ENCODE assay signal across 27 cellular contexts in the genomic region with DNA sequence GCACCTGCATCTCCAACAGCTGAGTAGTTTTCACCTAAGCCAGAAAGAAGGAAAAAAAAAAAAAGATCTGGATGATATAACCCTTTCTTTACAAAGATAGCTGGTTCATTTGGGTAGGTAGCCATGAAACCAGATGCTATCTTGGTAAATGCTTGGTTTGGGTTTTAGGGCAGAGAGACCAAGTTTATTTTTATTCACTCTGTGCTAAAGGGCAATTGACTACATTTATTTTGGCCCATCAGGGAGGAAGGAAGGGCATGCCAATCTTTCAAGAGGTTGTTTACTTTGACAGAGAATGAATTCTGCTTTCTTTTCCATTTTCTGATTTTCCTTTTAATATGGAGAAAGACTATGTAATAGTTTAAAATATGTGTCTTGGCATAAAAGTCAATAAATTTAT.
A peak's percentile ranks its signal among the peaks of the same experiment; 100 is the strongest.
DNase-seq lines count a peak whose midpoint lies in the region; ATAC-seq and TF ChIP-seq lines count a peak whose summit lies in the region.
"Had no signal": no experiment of that assay in that cellular context is flagged by ENCODE, and none has a peak within 500 bp of the region (broad histone marks: within the 10 kb centered on the region; RNA-seq: fewer than 3 reads in every experiment).

No MANE protein-coding gene starts in this region.

- TF ChIP-seq CTCF in chondrocyte (IDR thresholded peaks at IDR 0.05), result no peak
- TF ChIP-seq CTCF in osteoblast (IDR thresholded peaks at IDR 0.05; ENCODE audit: extremely low read depth, low read depth, low read length), result no peak

- no peak overlapping the region for H3K4me3 ChIP-seq in GM23248
- no peak overlapping the region for H3K4me3 ChIP-seq in osteoblast (ENCODE audit: insufficient read depth, low read length)
- H3K4me3 ChIP-seq in SJCRH30, result no peak overlapping the region
- H3K4me3 ChIP-seq: dorsolateral prefrontal cortex, skin epidermis, suprapubic skin had no signal

- H3K36me3 Mint-ChIP-seq in chondrocyte (ENCODE audit: low read depth), result peaks cover 24% of the 10 kb centered on the region
- H3K36me3 Mint-ChIP-seq: CD8-positive, alpha-beta T cell; natural killer cell treated with Interleukin-12 subunit alpha and Interleukin-12 subunit beta and Interleukin-15 and Interleukin-18, amount 100 ng/mL, for 72 hours had no signal

- H3F3A ChIP-seq in GM23248 (ENCODE audit: insufficient read depth), result peaks cover 24% of the 10 kb centered on the region

- H3K9me3 ChIP-seq in GM23248 (ENCODE audit: low read depth) (no peaks in the 10 kb centered on the region), osteoblast (ENCODE audit: low read depth, low read length) (no peaks in the 10 kb centered on the region), SJCRH30 (replicated peaks) (no peaks in the 10 kb centered on the region)
- H3K9me3 ChIP-seq: BE2C, suprapubic skin had no signal

- H3K9me2 ChIP-seq in GM23248 (ENCODE audit: insufficient read depth), result no peaks in the 10 kb centered on the region

- H3K79me2 ChIP-seq in GM23248 (ENCODE audit: insufficient read depth), result no peaks in the 10 kb centered on the region
- H3K79me2 ChIP-seq in osteoblast (ENCODE audit: insufficient read depth, low read length), result no peaks in the 10 kb centered on the region

- H3K4me3 Mint-ChIP-seq in chondrocyte (ENCODE audit: unreplicated experiment), result no peak overlapping the region
- H3K4me3 Mint-ChIP-seq: activated CD4-positive, alpha-beta memory T cell treated with anti-CD3 and anti-CD28 coated beads, Interleukin-2, amount 10 ng/mL, durations not matched to agents 7 days and 5 days; activated naive CD4-positive, alpha-beta T cell treated with anti-CD3 and anti-CD28 coated beads for 36 hours; activated T-helper 1 cell treated with anti-CD3 and anti-CD28 coated beads, Interleukin-12 subunit alpha, Interleukin-12 subunit beta, Interleukin-2, Interleukin-4 antibody, amounts not matched to agents 30 ng/mL and 10 ng/mL and 1 ng/mL, durations not matched to agents 14 hours and 24 hours and 36 hours; CD8-positive, alpha-beta T cell; natural killer cell treated with Interleukin-12 subunit alpha and Interleukin-12 subunit beta and Interleukin-15 and Interleukin-18, amount 100 ng/mL, for 72 hours; T-helper 17 cell had no signal

- no peak overlapping the region for H3K9ac ChIP-seq in GM23248

- H3K4me1 ChIP-seq in GM23248 (ENCODE audit: insufficient read depth) (peaks cover 22% of the 10 kb centered on the region), osteoblast (ENCODE audit: insufficient read depth, low read length) (peaks cover 20% of the 10 kb centered on the region), SJCRH30 (no peaks in the 10 kb centered on the region)
- H3K4me1 ChIP-seq: BE2C had no signal

- H4K20me1 ChIP-seq in GM23248 (ENCODE audit: insufficient read depth) (no peaks in the 10 kb centered on the region), osteoblast (ENCODE audit: insufficient read depth, low read length) (no peaks in the 10 kb centered on the region)

- peak overlapping the region; percentile 71 for H3K27ac Mint-ChIP-seq in chondrocyte (ENCODE audit: unreplicated experiment)
- H3K27ac Mint-ChIP-seq: activated CD4-positive, alpha-beta memory T cell treated with anti-CD3 and anti-CD28 coated beads, Interleukin-2, amount 10 ng/mL, durations not matched to agents 7 days and 5 days; activated naive CD4-positive, alpha-beta T cell treated with anti-CD3 and anti-CD28 coated beads for 36 hours; activated T-helper 1 cell treated with anti-CD3 and anti-CD28 coated beads, Interleukin-12 subunit alpha, Interleukin-12 subunit beta, Interleukin-2, Interleukin-4 antibody, amounts not matched to agents 30 ng/mL and 10 ng/mL and 1 ng/mL, durations not matched to agents 14 hours and 24 hours and 36 hours; CD8-positive, alpha-beta T cell; natural killer cell treated with Interleukin-12 subunit alpha and Interleukin-12 subunit beta and Interleukin-15 and Interleukin-18, amount 100 ng/mL, for 72 hours; T-helper 17 cell had no signal

- H3K27me3 ChIP-seq in GM23248 (replicated peaks; ENCODE audit: insufficient read depth) (peaks cover 4% of the 10 kb centered on the region; the same call in 1 of the 2 replicates), osteoblast (ENCODE audit: insufficient read depth, low read length) (no peaks in the 10 kb centered on the region), SJCRH30 (no peaks in the 10 kb centered on the region)
- H3K27me3 ChIP-seq: BE2C, dorsolateral prefrontal cortex, suprapubic skin had no signal

- H3K4me1 Mint-ChIP-seq in chondrocyte (ENCODE audit: low read depth), result peaks cover 43% of the 10 kb centered on the region
- H3K4me1 Mint-ChIP-seq: T-helper 17 cell had no signal

- DNase-seq in GM23248 (no peak), NCI-H2029 (lab: John Stamatoyannopoulos, UW) (peak; percentile 24), chondrocyte (ENCODE audit: low spot score) (no peak), osteoblast (ENCODE audit: insufficient read length, low spot score, missing footprints) (no peak), SJCRH30 (no peak), T-helper 2 cell (no peak)
- DNase-seq: activated CD4-positive, alpha-beta memory T cell treated with anti-CD3 and anti-CD28 coated beads, Interleukin-2, amount 10 ng/mL, durations not matched to agents 7 days and 5 days; activated CD8-positive, alpha-beta memory T cell treated with anti-CD3 and anti-CD28 coated beads, Interleukin-2, amount 50 U/mL, for 4 hours; activated naive CD4-positive, alpha-beta T cell treated with anti-CD3 and anti-CD28 coated beads for 36 hours; BE2C; CD8-positive, alpha-beta T cell; dorsolateral prefrontal cortex; hippocampal formation; Karpas-422; MV-4-11; NCI-H1436; NCI-H446; NCI-H82; stimulated activated naive CD4-positive, alpha-beta T cell; T-helper 17 cell had no signal

- in situ Hi-C loops in GM23248 (cut with MboI), result no loop called here

- H3K36me3 ChIP-seq in GM23248 (ENCODE audit: low read depth) (no peaks in the 10 kb centered on the region; the same call in 1 of the 2 replicates), osteoblast (ENCODE audit: insufficient read depth, low read length) (no peaks in the 10 kb centered on the region), SJCRH30 (no peaks in the 10 kb centered on the region)
- H3K36me3 ChIP-seq: BE2C, suprapubic skin had no signal

- ATAC-seq in HG03097 (IDR thresholded peaks at IDR 0.05; ENCODE audit: low FRiP score, unreplicated experiment), result no peak
- ATAC-seq: CD8-positive, alpha-beta T cell; T-helper 17 cell had no signal

- no peak overlapping the region for H2AFZ ChIP-seq in GM23248
- no peak overlapping the region for H2AFZ ChIP-seq in osteoblast (ENCODE audit: low read length)

- H3K27me3 Mint-ChIP-seq in chondrocyte (ENCODE audit: low read depth), result no peaks in the 10 kb centered on the region

- no peaks in the 10 kb centered on the region for H3K9me3 Mint-ChIP-seq in chondrocyte (ENCODE audit: low read depth)
- H3K9me3 Mint-ChIP-seq: activated CD4-positive, alpha-beta memory T cell treated with anti-CD3 and anti-CD28 coated beads, Interleukin-2, amount 10 ng/mL, durations not matched to agents 7 days and 5 days; activated naive CD4-positive, alpha-beta T cell treated with anti-CD3 and anti-CD28 coated beads for 36 hours; activated T-helper 1 cell treated with anti-CD3 and anti-CD28 coated beads, Interleukin-12 subunit alpha, Interleukin-12 subunit beta, Interleukin-2, Interleukin-4 antibody, amounts not matched to agents 30 ng/mL and 10 ng/mL and 1 ng/mL, durations not matched to agents 14 hours and 24 hours and 36 hours; CD8-positive, alpha-beta T cell; natural killer cell treated with Interleukin-12 subunit alpha and Interleukin-12 subunit beta and Interleukin-15 and Interleukin-18, amount 100 ng/mL, for 72 hours had no signal

- H3K27ac ChIP-seq in GM23248, result peak overlapping the region; percentile 72
- H3K27ac ChIP-seq in osteoblast (ENCODE audit: low read depth, low read length), result peak overlapping the region; percentile 86
- H3K27ac ChIP-seq in SJCRH30, result no peak overlapping the region
- H3K27ac ChIP-seq: dorsolateral prefrontal cortex, HL-60, RWPE1, skin epidermis, suprapubic skin had no signal

- H3K4me2 ChIP-seq in GM23248 (ENCODE audit: unreplicated experiment) (no peak overlapping the region), osteoblast (ENCODE audit: insufficient read depth, low read length) (no peak overlapping the region)
